8 cellular contexts compared by ENCODE assay signal in the genomic region with DNA sequence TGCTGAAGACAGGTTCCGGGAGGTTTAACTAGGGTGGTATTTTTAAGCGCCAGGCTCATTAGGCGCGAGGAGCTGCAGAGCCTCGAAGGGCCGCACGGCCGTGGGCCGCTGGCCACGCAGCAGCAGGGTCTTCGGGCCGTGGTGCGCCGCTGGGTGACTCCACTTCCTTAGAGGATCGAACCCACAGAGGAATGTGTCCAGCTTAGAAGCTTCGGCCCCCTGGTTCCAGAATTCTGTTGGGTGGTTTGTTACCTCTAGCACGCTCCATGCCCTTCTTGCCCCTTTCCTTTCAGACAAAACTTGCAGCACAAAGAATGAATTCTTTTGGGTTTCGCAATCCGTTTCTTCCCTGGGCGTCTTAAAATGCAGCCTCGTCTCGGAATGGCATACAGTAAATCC. TPM values are rescaled to one million over a fixed set of nuclear protein-coding genes. Genes with fewer than 3 reads are reported as not detected.
A peak's percentile ranks its signal among the peaks of the same experiment; 100 is the strongest.
DNase-seq lines count a peak whose midpoint lies in the region; ATAC-seq, FAIRE-seq and TF ChIP-seq lines count a peak whose summit lies in the region.

No MANE protein-coding gene starts in this region.

- TF ChIP-seq RAD21 in GM12878 (IDR thresholded peaks at IDR 0.05; ENCODE audit: insufficient read depth, low read depth, low read length), result no peak

- H3K9me3 ChIP-seq in HUES64 (ENCODE audit: insufficient read depth, low read depth, low read length), result no peaks in the 10 kb centered on the region
- H3K9me3 ChIP-seq in GM12878 (replicated peaks; ENCODE audit: control insufficient read depth, insufficient read depth, low read length), result no peaks in the 10 kb centered on the region
- H3K9me3 ChIP-seq in iPS-20b (ENCODE audit: insufficient read depth, low read depth, low read length), result no peaks in the 10 kb centered on the region

- H3K4me3 ChIP-seq in GM08714 (ENCODE audit: low read length) (peak overlapping the region; percentile 73), HUES64 (ENCODE audit: low read length) (peak overlapping the region; percentile 64), GM12878 (peak overlapping the region; percentile 76), iPS-20b (ENCODE audit: low read length) (peak overlapping the region; percentile 80), skin epidermis (peak overlapping the region; percentile 77 to 98 (median 95))

- H3K4me1 ChIP-seq in HUES64 (ENCODE audit: insufficient read depth, low read length), result peaks cover 11% of the 10 kb centered on the region; the same call in 1 of the 2 replicates
- no peaks in the 10 kb centered on the region; the same call in 1 of the 2 replicates for H3K4me1 ChIP-seq in GM12878 (ENCODE audit: control insufficient read depth, insufficient read depth, low read length)
- peaks cover 6% of the 10 kb centered on the region; the same call in 1 of the 2 replicates for H3K4me1 ChIP-seq in iPS-20b (ENCODE audit: insufficient read depth, low read length)

- 15% methylated on average over 22 of the region's 22 CpGs for WGBS in HUES64
- WGBS in GM12878 (ENCODE audit: insufficient coverage, insufficient replicate concordance, low lambda C conversion rate, missing lambda C conversion rate), result 11% methylated on average over 22 of the region's 22 CpGs

- H4K20me1 ChIP-seq in GM12878 (ENCODE audit: control insufficient read depth, insufficient read depth), result no peaks in the 10 kb centered on the region

- H3K36me3 ChIP-seq in HUES64 (ENCODE audit: insufficient read depth, low read length) (peaks cover 25% of the 10 kb centered on the region), GM12878 (ENCODE audit: control insufficient read depth in 2 of 2, insufficient read depth in 2 of 2, low read length in 1 of 2) (peaks cover 0 to 15% of the 10 kb centered on the region in 2 experiments; a peak in 2 of 4 replicates), iPS-20b (ENCODE audit: insufficient read depth, low read depth, low read length) (peaks cover 25% of the 10 kb centered on the region)

- TF ChIP-seq EP300 in GM12878 (IDR thresholded peaks at IDR 0.05; ENCODE audit: borderline replicate concordance in 1 of 2, control insufficient read depth in 1 of 2, low read depth in 2 of 2, low read length in 2 of 2), result no peak

- in situ Hi-C loops in GM12878 (cut with MboI), result loop anchor here (5.0 to 25.0 kb wide), 3 partner anchors 117 to 1082 kb away; a partner anchor contains a TSS

- H3K4me2 ChIP-seq in GM12878 (ENCODE audit: control insufficient read depth, insufficient read depth), result peak overlapping the region; percentile 65

- POLR2A ChIA-PET in GM12878 (lab: Charles Lee), result interaction anchor here (0.6 to 2.2 kb wide), 17 partner anchors 9 to 160 kb away, joined by 3 to 26 read pairs (median 4); a partner anchor contains a TSS

- ATAC-seq in GM12878 (no peak), HG03442 (IDR thresholded peaks at IDR 0.05; ENCODE audit: unreplicated experiment) (no peak)

- CTCF ChIA-PET in GM12878 (lab: Yijun Ruan, JAX), result interaction anchor here (0.6 to 2.3 kb wide), 10 partner anchors 8 to 656 kb away, joined by 3 to 15 read pairs (median 4); a partner anchor contains a TSS

- peaks cover 28% of the 10 kb centered on the region for H3K79me2 ChIP-seq in GM12878 (ENCODE audit: control insufficient read depth, insufficient read depth, low read length)

- FAIRE-seq in GM12878 (lab: Jason Lieb, UNC), result no peak

- H2AFZ ChIP-seq in GM12878 (ENCODE audit: control insufficient read depth, low read depth, low read length), result peak overlapping the region; percentile 95

- TF ChIP-seq POLR2A in GM12878 (IDR thresholded peaks at IDR 0.05; ENCODE audit: low read depth, low read length), result no peak

- H3K27me3 ChIP-seq in HUES64 (ENCODE audit: insufficient read depth, low read length) (no peaks in the 10 kb centered on the region), GM12878 (replicated peaks in 1 of 2; ENCODE audit: control insufficient read depth in 2 of 2, insufficient read depth in 2 of 2, low read length in 1 of 2) (no peaks in the 10 kb centered on the region), iPS-20b (ENCODE audit: insufficient read depth, low read length) (no peaks in the 10 kb centered on the region)

- peak overlapping the region; percentile 82 for H3K27ac ChIP-seq in HUES64 (ENCODE audit: low read depth, low read length)
- H3K27ac ChIP-seq in GM12878 (ENCODE audit: control insufficient read depth, insufficient read depth), result peak overlapping the region; percentile 86
- peak overlapping the region; percentile 76 for H3K27ac ChIP-seq in iPS-20b (ENCODE audit: low read length)
- peak overlapping the region; percentile 70 to 99 (median 96) for H3K27ac ChIP-seq in skin epidermis

- TSS peak; percentile 99 for BruUV-seq in GM12878 (replicated peaks; lab: Mats Ljungman, UMichigan)

- SMC1A ChIA-PET in GM12878 (lab: Charles Lee; ENCODE audit: uncharacterized antibody, unreplicated experiment), result interaction anchor here (0.6 to 2.9 kb wide), 8 partner anchors 10 to 397 kb away, joined by 3 to 9 read pairs (median 4); a partner anchor contains a TSS

- intact Hi-C loops in GM12878 (cut with micrococcal nuclease; ENCODE audit: unreplicated experiment), result loop anchor here (1.0 to 10.0 kb wide), 5 partner anchors 55 to 455 kb away; a partner anchor contains a TSS

- DNase-seq in GM12878 (ENCODE audit: low read depth, low spot score), result no peak
- DNase-seq in NCI-H2081 (lab: John Stamatoyannopoulos, UW), result no peak
- no peak for DNase-seq in NCI-H345 (lab: John Stamatoyannopoulos, UW)

- H3K9ac ChIP-seq in HUES64 (ENCODE audit: low read depth, low read length), result peak overlapping the region; percentile 80
- peak overlapping the region; percentile 86 for H3K9ac ChIP-seq in GM12878 (ENCODE audit: control insufficient read depth, insufficient read depth, low read length)
- peak overlapping the region; percentile 88 for H3K9ac ChIP-seq in iPS-20b (ENCODE audit: low read depth, low read length)

- RAD21 ChIA-PET in GM12878 (lab: Charles Lee; ENCODE audit: unreplicated experiment), result interaction anchor here (0.7 to 1.8 kb wide), 11 partner anchors 8 to 446 kb away, joined by 3 to 16 read pairs (median 4); a partner anchor contains a TSS

- TF ChIP-seq CTCF in GM12878 (IDR thresholded peaks at IDR 0.05 in 2 of 3, conservative IDR thresholded peaks at IDR 0.05 in 1 of 3; ENCODE audit: control insufficient read depth in 2 of 3, extremely low read depth in 1 of 3, insufficient read depth in 1 of 3, low read depth in 3 of 3, low read length in 3 of 3), result no peak

RNA-seq across cellular contexts. Expression of a gene that starts 0.8 kb away (rescaled TPM):
- 22.1 TPM for polyA plus RNA-seq in HUES64 (2013, experiment 1 of 2)
- 25.1 TPM for polyA plus RNA-seq in HUES64 (2013, experiment 2 of 2)
- 47.8 and 48.7 TPM in 2 replicates for total RNA-seq in GM12878 (2013; cell fraction: nucleolus; rRNA removed)
- 12.9 TPM in 2 replicates for total RNA-seq in GM12878 (2014; rRNA removed)
- 16.9 TPM in 2 replicates for total RNA-seq in GM12878 (2014; rRNA removed; fragmentation: Illumina TruSeq; extraction: Trizol)
- 39.3 and 41.5 TPM in 2 replicates for total RNA-seq in GM12878 (2021)
- 28.9 TPM for polyA plus RNA-seq in GM12878 (2011; ENCODE audit: low read depth)
- polyA plus RNA-seq in GM12878 (2011; rRNA removed), result 51.1 and 61.0 TPM in 2 replicates
- polyA plus RNA-seq in GM12878 (2011; cell fraction: cytosol; rRNA removed), result 57.8 and 80.3 TPM in 2 replicates
- polyA plus RNA-seq in GM12878 (2011; cell fraction: nucleus; rRNA removed), result 48.6 and 52.8 TPM in 2 replicates
- 33.7 and 38.8 TPM in 2 replicates for polyA plus RNA-seq in GM12878 (2012)
- polyA plus RNA-seq in GM12878 (2014; fragmentation: Illumina TruSeq; extraction: Trizol), result 62.0 and 71.3 TPM in 2 replicates
- polyA plus RNA-seq in GM12878 (2014; fragmentation: Nextera tagmentation; extraction: Ambion mirVana), result 1 to 10 TPM; 5.3 to 5.9 TPM
- 25.7 and 30.0 TPM in 2 replicates for polyA plus RNA-seq in GM12878 (2014; rRNA removed)
- polyA plus RNA-seq in GM12878 (2016; fragmentation: Nextera tagmentation; extraction: Ambion mirVana), result 1 to 10 TPM; 8.9 to 9.2 TPM
- polyA minus RNA-seq in GM12878 (2011; rRNA and poly(A)+ RNA removed), result 44.2 TPM in 2 replicates
- polyA minus RNA-seq in GM12878 (2011; cell fraction: cytosol; rRNA and poly(A)+ RNA removed), result 15.1 and 15.4 TPM in 2 replicates
- 16.8 and 23.8 TPM in 2 replicates for polyA minus RNA-seq in GM12878 (2011; cell fraction: nucleus; rRNA and poly(A)+ RNA removed)

RNA-seq across cellular contexts. Expression of a gene that starts 44.0 kb away (rescaled TPM):
- not detected for polyA plus RNA-seq in HUES64 (2013, experiment 1 of 2)
- polyA plus RNA-seq in HUES64 (2013, experiment 2 of 2), result not detected
- total RNA-seq in GM12878 (2013; cell fraction: nucleolus; rRNA removed), result not detected in 2 replicates
- not detected in 2 replicates for total RNA-seq in GM12878 (2014; rRNA removed)
- total RNA-seq in GM12878 (2014; rRNA removed; fragmentation: Illumina TruSeq; extraction: Trizol), result not detected in 2 replicates
- not detected in 2 replicates for total RNA-seq in GM12878 (2021)
- not detected for polyA plus RNA-seq in GM12878 (2011; ENCODE audit: low read depth)
- polyA plus RNA-seq in GM12878 (2011; rRNA removed), result not detected in 2 replicates
- not detected in 2 replicates for polyA plus RNA-seq in GM12878 (2011; cell fraction: cytosol; rRNA removed)
- polyA plus RNA-seq in GM12878 (2011; cell fraction: nucleus; rRNA removed), result not detected in 2 replicates
- polyA plus RNA-seq in GM12878 (2012), result not detected in 2 replicates
- polyA plus RNA-seq in GM12878 (2014; fragmentation: Illumina TruSeq; extraction: Trizol), result not detected in 2 replicates
- polyA plus RNA-seq in GM12878 (2014; fragmentation: Nextera tagmentation; extraction: Ambion mirVana), result not detected
- polyA plus RNA-seq in GM12878 (2014; rRNA removed), result not detected in 2 replicates
- not detected for polyA plus RNA-seq in GM12878 (2016; fragmentation: Nextera tagmentation; extraction: Ambion mirVana)
- polyA minus RNA-seq in GM12878 (2011; rRNA and poly(A)+ RNA removed), result not detected in 2 replicates
- polyA minus RNA-seq in GM12878 (2011; cell fraction: cytosol; rRNA and poly(A)+ RNA removed), result not detected in 2 replicates
- not detected in 2 replicates for polyA minus RNA-seq in GM12878 (2011; cell fraction: nucleus; rRNA and poly(A)+ RNA removed)

RNA-seq across cellular contexts. Expression of a gene that starts 54.0 kb away (rescaled TPM):
- polyA plus RNA-seq in HUES64 (2013, experiment 1 of 2), result 23.9 TPM
- polyA plus RNA-seq in HUES64 (2013, experiment 2 of 2), result 23.4 TPM
- total RNA-seq in GM12878 (2013; cell fraction: nucleolus; rRNA removed), result 49.9 and 50.5 TPM in 2 replicates
- total RNA-seq in GM12878 (2014; rRNA removed) (22.5 and 23.5 TPM in 2 replicates), GM12878 (2014; rRNA removed; fragmentation: Illumina TruSeq; extraction: Trizol) (24.6 and 26.8 TPM in 2 replicates), GM12878 (2021) (34.9 and 36.0 TPM in 2 replicates)
- polyA plus RNA-seq in GM12878 (2011; ENCODE audit: low read depth), result 21.3 TPM
- polyA plus RNA-seq in GM12878 (2011; rRNA removed) (27.7 and 28.8 TPM in 2 replicates), GM12878 (2014; fragmentation: Illumina TruSeq; extraction: Trizol) (41.2 and 49.2 TPM in 2 replicates), GM12878 (2014; fragmentation: Nextera tagmentation; extraction: Ambion mirVana) (10 to 100 TPM in 1 of 2 experiments, 1 to 10 TPM in 1; 9.8 to 10.7 TPM), GM12878 (2014; rRNA removed) (19.3 and 20.9 TPM in 2 replicates), GM12878 (2016; fragmentation: Nextera tagmentation; extraction: Ambion mirVana) (10 to 100 TPM in 1 of 2 experiments, 1 to 10 TPM in 1; 5.9 to 11.8 TPM)
- polyA plus RNA-seq in GM12878 (2011; cell fraction: cytosol; rRNA removed), result 16.3 and 25.2 TPM in 2 replicates
- 28.1 and 31.1 TPM in 2 replicates for polyA plus RNA-seq in GM12878 (2011; cell fraction: nucleus; rRNA removed)
- polyA plus RNA-seq in GM12878 (2012), result 22.6 and 27.8 TPM in 2 replicates
- 34.5 and 35.6 TPM in 2 replicates for polyA minus RNA-seq in GM12878 (2011; rRNA and poly(A)+ RNA removed)
- polyA minus RNA-seq in GM12878 (2011; cell fraction: cytosol; rRNA and poly(A)+ RNA removed), result 11.0 and 16.9 TPM in 2 replicates
- polyA minus RNA-seq in GM12878 (2011; cell fraction: nucleus; rRNA and poly(A)+ RNA removed), result 14.3 and 22.8 TPM in 2 replicates
